ENCODE assay signal across 9 cellular contexts in genomic region chr20:34538671-34539123, GRCh38. TPM values are rescaled to one million over a fixed set of nuclear protein-coding genes. Genes with fewer than 3 reads are reported as not detected.
A peak's percentile ranks its signal among the peaks of the same experiment; 100 is the strongest.
DNase-seq lines count a peak whose midpoint lies in the region; ATAC-seq and TF ChIP-seq lines count a peak whose summit lies in the region.
"Had no signal": no experiment of that assay in that cellular context is flagged by ENCODE, and none has a peak within 500 bp of the region (broad histone marks: within the 10 kb centered on the region; RNA-seq: fewer than 3 reads in every experiment).

No MANE protein-coding gene starts in this region.

- TF ChIP-seq CTCF in Loucy (conservative IDR thresholded peaks at IDR 0.05; ENCODE audit: low read length) (peak; percentile 86), WTC11 (IDR thresholded peaks at IDR 0.05) (peak; percentile 60), chondrocyte (IDR thresholded peaks at IDR 0.05) (peak; percentile 85), thoracic aorta (IDR thresholded peaks at IDR 0.05) (peak; percentile 57)

- no peaks in the 10 kb centered on the region for H3K9me3 Mint-ChIP-seq in WTC11
- no peaks in the 10 kb centered on the region for H3K9me3 Mint-ChIP-seq in chondrocyte (ENCODE audit: low read depth)

- peak overlapping the region; percentile 49; the same call in 1 of the 2 replicates for H3K27ac Mint-ChIP-seq in WTC11
- H3K27ac Mint-ChIP-seq in chondrocyte (ENCODE audit: unreplicated experiment), result peak overlapping the region; percentile 68

- CTCF ChIA-PET in WTC11 (lab: Charles Lee), result interaction anchor here (0.5 to 3.2 kb wide), 27 partner anchors 8 to 348 kb away, joined by 3 to 22 read pairs (median 4); partner anchors contain the start of genes DYNLRB1, MAP1LC3A, PIGU and TP53INP2

- no peak overlapping the region for H3K27ac ChIP-seq in thoracic aorta
- H3K27ac ChIP-seq: SK-N-MC had no signal

- peaks cover 73% of the 10 kb centered on the region; the same call in 1 of the 2 replicates for H3K36me3 ChIP-seq in Loucy (ENCODE audit: insufficient read depth, low read length)
- H3K36me3 ChIP-seq in thoracic aorta, result peaks cover 56% of the 10 kb centered on the region

- H3K4me3 Mint-ChIP-seq in WTC11 (no peak overlapping the region), chondrocyte (ENCODE audit: unreplicated experiment) (no peak overlapping the region)

- H3K4me1 ChIP-seq in Loucy (ENCODE audit: insufficient read depth, low read length, poor library complexity, severe bottlenecking) (no peaks in the 10 kb centered on the region), thoracic aorta (ENCODE audit: control insufficient read depth in 1 of 2, low read depth in 2 of 2) (no peaks in the 10 kb centered on the region)

- ATAC-seq in WTC11 (peak; percentile 70), thoracic aorta (ENCODE audit: insufficient number of reproducible peaks, low FRiP score, low read depth) (no peak), GM18873 (IDR thresholded peaks at IDR 0.05; ENCODE audit: low FRiP score, unreplicated experiment) (no peak)

- H3K4me3 ChIP-seq in Loucy (ENCODE audit: low read length, poor library complexity, severe bottlenecking) (no peak overlapping the region), thoracic aorta (no peak overlapping the region)
- H3K4me3 ChIP-seq: SK-N-MC had no signal

- H3F3A ChIP-seq in Loucy (ENCODE audit: low read depth), result no peaks in the 10 kb centered on the region

- DNase-seq in EH (ENCODE audit: low read depth) (peak; percentile 65), WTC11 (ENCODE audit: low spot score) (peak; percentile 72), chondrocyte (ENCODE audit: low spot score) (peak; percentile 39), lung microvascular endothelial cell (ENCODE audit: low read depth in 2 of 2) (peak; percentile 50 to 64), thoracic aorta (ENCODE audit: low spot score) (no peak), HPDE6-E6E7 (ENCODE audit: extremely low spot score) (no peak)

- no peaks in the 10 kb centered on the region for H3K79me2 ChIP-seq in Loucy (ENCODE audit: insufficient read depth, low read length)

- no peaks in the 10 kb centered on the region for H3K9me2 ChIP-seq in Loucy (replicated peaks; ENCODE audit: low read depth, low read length)

- H3K36me3 Mint-ChIP-seq in WTC11 (peaks cover 40% of the 10 kb centered on the region), chondrocyte (ENCODE audit: low read depth) (peaks cover 59% of the 10 kb centered on the region)

- H3K4me1 Mint-ChIP-seq in WTC11 (peaks cover under 1% of the 10 kb centered on the region; the same call in 1 of the 2 replicates), chondrocyte (ENCODE audit: low read depth) (peaks cover 3% of the 10 kb centered on the region)

- H3K9ac ChIP-seq in Loucy (ENCODE audit: low read depth, low read length, poor library complexity, severe bottlenecking), result no peak overlapping the region

- no peaks in the 10 kb centered on the region for H3K27me3 Mint-ChIP-seq in WTC11 (ENCODE audit: low read depth)
- H3K27me3 Mint-ChIP-seq in chondrocyte (ENCODE audit: low read depth), result no peaks in the 10 kb centered on the region

- H3K4me2 ChIP-seq in Loucy (ENCODE audit: low read depth, low read length, poor library complexity, severe bottlenecking), result no peak overlapping the region

- POLR2A ChIA-PET in WTC11 (lab: Charles Lee), result interaction anchor here (0.6 to 0.9 kb wide), 2 partner anchors 23 to 233 kb away, joined by 3 to 4 read pairs; no protein-coding TSS in a partner anchor

- H3K27me3 ChIP-seq in Loucy (ENCODE audit: insufficient read depth, low read length, poor library complexity, severe bottlenecking) (no peaks in the 10 kb centered on the region), thoracic aorta (replicated peaks; ENCODE audit: insufficient read depth) (no peaks in the 10 kb centered on the region)

- H2AFZ ChIP-seq in Loucy (ENCODE audit: low read length), result no peak overlapping the region

- H4K20me1 ChIP-seq in Loucy (ENCODE audit: insufficient read depth, low read length, poor library complexity, severe bottlenecking), result no peaks in the 10 kb centered on the region

- no peaks in the 10 kb centered on the region for H3K9me3 ChIP-seq in Loucy (ENCODE audit: insufficient read depth, low read depth, low read length)
- no peaks in the 10 kb centered on the region for H3K9me3 ChIP-seq in thoracic aorta

TF ChIP-seq in WTC11, 78 proteins besides CTCF, POLR2A, EP300 and RAD21:
- TF ChIP-seq ZNF532 (CRISPR knock-in tag; IDR thresholded peaks at IDR 0.05; ENCODE audit: borderline replicate concordance), result no peak
- TF ChIP-seq HMGXB4 (CRISPR knock-in tag; IDR thresholded peaks at IDR 0.05), result no peak
- peak; percentile 34; the same call in 1 of the 2 replicates for TF ChIP-seq GABPB1 (CRISPR knock-in tag; IDR thresholded peaks at IDR 0.05)

RNA-seq across cellular contexts. Expression of gene MAP1LC3A, which starts 19.8 kb away (rescaled TPM):
- total RNA-seq in WTC11 (2021) (7.5 to 12.1 TPM (median 11.3 TPM) in 3 replicates), chondrocyte (49.4 to 128 TPM (median 120 TPM) in 3 replicates), lung microvascular endothelial cell (19.0 and 38.7 TPM in 2 replicates), thoracic aorta (10 to 100 TPM; 39.2 to 79.6 TPM)

RNA-seq across cellular contexts. Expression of gene DYNLRB1, which starts 22.5 kb away (rescaled TPM):
- total RNA-seq in WTC11 (2021), result 99.3 to 126 TPM (median 115 TPM) in 3 replicates
- total RNA-seq in chondrocyte, result 111 to 204 TPM (median 199 TPM) in 3 replicates
- 48.8 and 85.9 TPM in 2 replicates for total RNA-seq in lung microvascular endothelial cell
- 100 to 1,000 TPM; 115 to 138 TPM for total RNA-seq in thoracic aorta

Comparison
In these comparisons a context has a peak if more than half of its experiments do, and no peak if none do; other contexts are left out.
1. DNase-seq: peak in EH (single experiment), WTC11 (single experiment), chondrocyte (single experiment) and lung microvascular endothelial cell (2 of 2); none in thoracic aorta (single experiment) and HPDE6-E6E7 (single experiment).
2. Peak in every context shown above with its lines, with median percentiles within 50 percentile points of each other: CTCF ChIP-seq.